ENCODE assay signal across 14 cellular contexts in the genomic region with DNA sequence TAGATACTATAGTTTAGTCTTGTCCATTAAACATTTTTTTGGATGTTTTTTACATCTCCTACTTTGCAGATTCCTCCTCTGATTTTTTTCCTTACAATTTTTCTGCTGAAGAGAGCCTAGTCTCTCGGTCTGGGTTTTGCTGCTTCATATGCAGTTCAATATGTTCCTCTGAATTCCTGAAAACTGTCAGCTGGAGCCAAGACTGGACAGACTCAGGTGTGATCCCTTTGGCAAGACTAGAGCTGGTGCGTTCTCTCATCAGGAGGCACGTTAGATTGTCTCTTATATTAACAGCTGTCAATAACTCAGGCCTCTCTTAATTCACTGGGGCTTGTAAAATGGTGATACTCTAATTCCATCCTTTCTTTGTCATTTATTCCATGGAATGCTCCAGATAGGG. TPM values are rescaled to one million over a fixed set of nuclear protein-coding genes. Genes with fewer than 3 reads are reported as not detected.
"Had no signal": no experiment of that assay in that cellular context is flagged by ENCODE, and none has a peak within 500 bp of the region (broad histone marks: within the 10 kb centered on the region; RNA-seq: fewer than 3 reads in every experiment).

No MANE protein-coding gene starts in this region.

- H3K36me3 ChIP-seq: breast epithelium had no signal

- H3K4me1 Mint-ChIP-seq: neural progenitor cell had no signal

- H3K27ac ChIP-seq: breast epithelium, neural progenitor cell, tibial nerve, vagina had no signal

- H3K27me3 ChIP-seq: breast epithelium, neural progenitor cell, tibial nerve, vagina had no signal

- DNase-seq: activated CD4-positive, CD25-positive, alpha-beta regulatory T cell treated with anti-CD3 and anti-CD28 coated beads, Interleukin-2, amount 50 U/mL, for 72 hours; activated CD8-positive, alpha-beta memory T cell treated with anti-CD3 and anti-CD28 coated beads, Interleukin-2, amount 50 U/mL, for 48 hours; aorta; islet precursor cell; midbrain; stimulated activated CD4-positive, alpha-beta T cell treated with anti-CD3 and anti-CD28 coated beads, Interleukin-1b, Interleukin-23, amount 100 ng/mL, for 48 hours; T1000 had no signal

- H3K27ac Mint-ChIP-seq: activated T-helper 2 cell treated with anti-CD3 and anti-CD28 coated beads, Interferon-gamma antibody, Interleukin-2, Interleukin-4, amounts not matched to agents 10 μg/mL and 5 μg/mL and 100 μg/mL, durations not matched to agents 14 hours and 24 hours and 36 hours; neural progenitor cell had no signal

- H2AFZ ChIP-seq: neural progenitor cell had no signal

- H3K4me2 ChIP-seq: neural progenitor cell had no signal

- H3K9ac ChIP-seq: neural progenitor cell had no signal

- H3K9me3 Mint-ChIP-seq: activated T-helper 2 cell treated with anti-CD3 and anti-CD28 coated beads, Interferon-gamma antibody, Interleukin-2, Interleukin-4, amounts not matched to agents 10 μg/mL and 5 μg/mL and 100 μg/mL, durations not matched to agents 14 hours and 24 hours and 36 hours; neural progenitor cell had no signal

- H3K4me1 ChIP-seq: breast epithelium, neural progenitor cell, tibial nerve, vagina had no signal

- H3K4me3 ChIP-seq: breast epithelium, lung, neural progenitor cell, tibial nerve, vagina had no signal

- H3K4me3 Mint-ChIP-seq: neural progenitor cell had no signal

- H3K9me3 ChIP-seq: breast epithelium, tibial nerve, vagina had no signal

RNA-seq across cellular contexts. Expression of a gene that starts 13.4 kb away (rescaled TPM):
- total RNA-seq: myocyte, vagina had no signal
